In the genomic region with DNA sequence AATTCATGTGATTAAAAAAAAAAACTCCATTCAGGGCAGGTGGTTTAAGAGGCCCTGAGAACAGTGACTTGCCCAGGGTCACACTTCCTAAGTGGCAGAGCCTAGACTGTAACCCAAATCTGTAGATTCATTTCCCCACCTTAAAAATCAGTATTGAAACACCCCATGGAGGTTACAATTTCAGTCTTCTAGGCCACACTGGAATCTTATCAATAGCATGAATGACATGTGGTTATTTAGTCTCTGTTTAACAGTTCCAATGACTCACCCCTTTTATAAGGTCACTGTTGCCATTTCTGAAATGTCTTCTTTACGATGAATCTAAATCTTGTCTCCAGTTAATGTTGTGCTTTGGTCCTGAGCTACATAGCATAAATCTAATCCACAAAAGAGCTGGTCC, we compare ENCODE assay signal across 10 cellular contexts.
"Had no signal": no experiment of that assay in that cellular context is flagged by ENCODE, and none has a peak within 500 bp of the region (broad histone marks: within the 10 kb centered on the region; RNA-seq: fewer than 3 reads in every experiment).

No MANE protein-coding gene starts in this region.

- H3K4me1 Mint-ChIP-seq: activated CD4-positive, alpha-beta T cell treated with anti-CD3 and anti-CD28 coated beads, Interleukin-2, amount 10 ng/mL, durations not matched to agents 7 days and 5 days had no signal

- H3K27ac Mint-ChIP-seq: activated CD4-positive, alpha-beta T cell treated with anti-CD3 and anti-CD28 coated beads, Interleukin-2, amount 10 ng/mL, durations not matched to agents 7 days and 5 days; naive thymus-derived CD8-positive, alpha-beta T cell had no signal

- H3K9me3 ChIP-seq: adrenal gland, left lung, upper lobe of left lung had no signal

- H3K27ac ChIP-seq: adrenal gland, hepatocyte, left lung, upper lobe of left lung had no signal

- H3K4me3 ChIP-seq: adrenal gland, hepatocyte, left lung, upper lobe of left lung had no signal

- ATAC-seq: left lung; naive thymus-derived CD8-positive, alpha-beta T cell had no signal

- H3K27me3 ChIP-seq: adrenal gland, hepatocyte, left lung, upper lobe of left lung had no signal

- H3K36me3 ChIP-seq: adrenal gland, left lung, upper lobe of left lung had no signal

- DNase-seq: activated CD4-positive, alpha-beta T cell treated with anti-CD3 and anti-CD28 coated beads, Interleukin-2, amount 10 ng/mL, durations not matched to agents 7 days and 5 days; activated naive CD4-positive, alpha-beta T cell treated with Interleukin-2 at 50 U/mL for 16 hours; adrenal gland; left lung; mammary epithelial cell; naive thymus-derived CD8-positive, alpha-beta T cell; SHP77 treated with DMSO at 0.1 percent for 48 hours; stimulated activated naive CD4-positive, alpha-beta T cell treated with Interleukin-2 at 50 U/mL for 16 hours; upper lobe of left lung had no signal

- H3K4me3 Mint-ChIP-seq: activated CD4-positive, alpha-beta T cell treated with anti-CD3 and anti-CD28 coated beads, Interleukin-2, amount 10 ng/mL, durations not matched to agents 7 days and 5 days; naive thymus-derived CD8-positive, alpha-beta T cell had no signal

- H3K27me3 Mint-ChIP-seq: activated CD4-positive, alpha-beta T cell treated with anti-CD3 and anti-CD28 coated beads, Interleukin-2, amount 10 ng/mL, durations not matched to agents 7 days and 5 days had no signal

- H3K36me3 Mint-ChIP-seq: naive thymus-derived CD8-positive, alpha-beta T cell had no signal

- H3K9me3 Mint-ChIP-seq: activated CD4-positive, alpha-beta T cell treated with anti-CD3 and anti-CD28 coated beads, Interleukin-2, amount 10 ng/mL, durations not matched to agents 7 days and 5 days; naive thymus-derived CD8-positive, alpha-beta T cell had no signal

- H3K4me1 ChIP-seq: adrenal gland, left lung, upper lobe of left lung had no signal
